In genomic region chr6:126312013-126312665, GRCh38 we compare ENCODE assay signal across 8 cellular contexts. TPM values are rescaled to one million over a fixed set of nuclear protein-coding genes. Genes with fewer than 3 reads are reported as not detected.
DNase-seq lines count a peak whose midpoint lies in the region; ATAC-seq, FAIRE-seq and TF ChIP-seq lines count a peak whose summit lies in the region.

No MANE protein-coding gene starts in this region.

- DNase-seq in DND-41 (no peak), GM12878 (ENCODE audit: low read depth, low spot score) (no peak), testis (no peak), spleen (no peak), NCI-H774 (lab: John Stamatoyannopoulos, UW) (no peak)
- DNase-seq in CD4-positive, alpha-beta memory T cell: no peak

- CTCF ChIA-PET in GM12878 (lab: Yijun Ruan, JAX): interaction anchor here (0.7 to 1.4 kb wide), 8 partner anchors 27 to 280 kb away, joined by 3 to 5 read pairs (median 4); no protein-coding TSS in a partner anchor
- CTCF ChIA-PET in CD4-positive, alpha-beta memory T cell (lab: Charles Lee; ENCODE audit: partially characterized antibody): no interaction called here

- no peaks in the 10 kb centered on the region for H3K9me3 Mint-ChIP-seq in CD4-positive, alpha-beta memory T cell

- POLR2A ChIA-PET in GM12878 (lab: Charles Lee): no interaction called here
- POLR2A ChIA-PET in CD4-positive, alpha-beta memory T cell (lab: Charles Lee; ENCODE audit: partially characterized antibody): no interaction called here

- TF ChIP-seq CTCF in DND-41 (IDR thresholded peaks at IDR 0.05; ENCODE audit: borderline replicate concordance, extremely low read depth, low read length, poor library complexity, severe bottlenecking): no peak
- TF ChIP-seq CTCF in GM12878 (IDR thresholded peaks at IDR 0.05 in 2 of 3, conservative IDR thresholded peaks at IDR 0.05 in 1 of 3; ENCODE audit: control insufficient read depth in 2 of 3, extremely low read depth in 1 of 3, insufficient read depth in 1 of 3, low read depth in 3 of 3, low read length in 3 of 3): peak; percentile 30 to 44 (median 41); a peak in 4 of 6 replicates
- TF ChIP-seq CTCF in testis (IDR thresholded peaks at IDR 0.05): peak; percentile 16 to 18 (median 17)
- no peak for TF ChIP-seq CTCF in spleen (IDR thresholded peaks at IDR 0.05 in 8 of 11, conservative IDR thresholded peaks at IDR 0.05 in 3 of 11)

- H4K20me1 ChIP-seq in DND-41 (ENCODE audit: insufficient read depth, low read length) (no peaks in the 10 kb centered on the region), GM12878 (ENCODE audit: control insufficient read depth, insufficient read depth) (no peaks in the 10 kb centered on the region)

- no peak for TF ChIP-seq POLR2A in GM12878 (IDR thresholded peaks at IDR 0.05; ENCODE audit: low read depth, low read length)
- no peak for TF ChIP-seq POLR2A in testis (IDR thresholded peaks at IDR 0.05)
- TF ChIP-seq POLR2A in spleen (IDR thresholded peaks at IDR 0.05): no peak

- H3K79me2 ChIP-seq in DND-41 (ENCODE audit: insufficient read depth, low read length) (no peaks in the 10 kb centered on the region), GM12878 (ENCODE audit: control insufficient read depth, insufficient read depth, low read length) (no peaks in the 10 kb centered on the region)

- no peaks in the 10 kb centered on the region for H3K9me3 ChIP-seq in DND-41 (ENCODE audit: insufficient read depth, low read length, severe bottlenecking)
- no peaks in the 10 kb centered on the region for H3K9me3 ChIP-seq in GM12878 (replicated peaks; ENCODE audit: control insufficient read depth, insufficient read depth, low read length)
- H3K9me3 ChIP-seq in testis: no peaks in the 10 kb centered on the region
- H3K9me3 ChIP-seq in spleen: no peaks in the 10 kb centered on the region
- H3K9me3 ChIP-seq in CD4-positive, alpha-beta memory T cell (ENCODE audit: control insufficient read depth in 1 of 2, low read length in 2 of 2): no peaks in the 10 kb centered on the region

- ATAC-seq in DND-41 (ENCODE audit: insufficient read depth, low read depth) (peak; percentile 52; the same call in 2 of the 3 replicates), GM21367 (IDR thresholded peaks at IDR 0.05; ENCODE audit: unreplicated experiment) (peak; percentile 96), HG03460 (IDR thresholded peaks at IDR 0.05; ENCODE audit: unreplicated experiment) (peak; percentile 87), GM12878 (peak; percentile 98)

- no peak for FAIRE-seq in GM12878 (lab: Jason Lieb, UNC)

- no peaks in the 10 kb centered on the region for H3K27me3 ChIP-seq in DND-41 (ENCODE audit: insufficient read depth, low read length, poor library complexity)
- no peaks in the 10 kb centered on the region for H3K27me3 ChIP-seq in GM12878 (replicated peaks in 1 of 2; ENCODE audit: control insufficient read depth in 2 of 2, insufficient read depth in 2 of 2, low read length in 1 of 2)
- H3K27me3 ChIP-seq in testis: no peaks in the 10 kb centered on the region
- no peaks in the 10 kb centered on the region for H3K27me3 ChIP-seq in spleen (replicated peaks in 1 of 7)
- H3K27me3 ChIP-seq in CD4-positive, alpha-beta memory T cell (ENCODE audit: insufficient read depth, low read length): no peaks in the 10 kb centered on the region

- H3K4me1 Mint-ChIP-seq in CD4-positive, alpha-beta memory T cell: no peaks in the 10 kb centered on the region

- H3K4me1 ChIP-seq in DND-41 (ENCODE audit: insufficient read depth, low read length) (no peaks in the 10 kb centered on the region), GM12878 (ENCODE audit: control insufficient read depth, insufficient read depth, low read length) (no peaks in the 10 kb centered on the region), testis (no peaks in the 10 kb centered on the region), spleen (no peaks in the 10 kb centered on the region)
- H3K4me1 ChIP-seq in CD4-positive, alpha-beta memory T cell (ENCODE audit: insufficient read depth, low read length): no peaks in the 10 kb centered on the region

- H3K4me2 ChIP-seq in DND-41 (ENCODE audit: insufficient read depth, low read length) (no peak overlapping the region), GM12878 (ENCODE audit: control insufficient read depth, insufficient read depth) (no peak overlapping the region)

- intact Hi-C loops in GM12878 (cut with micrococcal nuclease; ENCODE audit: unreplicated experiment) (loop anchor here (2.0 to 10.0 kb wide), 2 partner anchors 135 to 317 kb away; no protein-coding TSS in a partner anchor), testis (cut with DNase I; ENCODE audit: low total_unique reads) (no loop called here), spleen (cut with DNase I; ENCODE audit: low total_unique reads) (no loop called here)
- intact Hi-C loops in CD4-positive, alpha-beta memory T cell (cut with micrococcal nuclease): no loop called here

- H3K27me3 Mint-ChIP-seq in CD4-positive, alpha-beta memory T cell: no peaks in the 10 kb centered on the region

- no peak overlapping the region for H3K9ac ChIP-seq in DND-41 (ENCODE audit: low read depth, low read length)
- H3K9ac ChIP-seq in GM12878 (ENCODE audit: control insufficient read depth, insufficient read depth, low read length): no peak overlapping the region

- no peak overlapping the region for H3K4me3 ChIP-seq in DND-41 (ENCODE audit: low read depth in 1 of 2, low read length in 2 of 2)
- H3K4me3 ChIP-seq in GM12878: no peak overlapping the region
- no peak overlapping the region for H3K4me3 ChIP-seq in testis
- no peak overlapping the region for H3K4me3 ChIP-seq in spleen
- no peak overlapping the region for H3K4me3 ChIP-seq in CD4-positive, alpha-beta memory T cell (ENCODE audit: low read length in 2 of 2)

- H2AFZ ChIP-seq in DND-41 (ENCODE audit: low read depth, low read length): no peak overlapping the region
- no peak overlapping the region for H2AFZ ChIP-seq in GM12878 (ENCODE audit: control insufficient read depth, low read depth, low read length)

- in situ Hi-C loops in GM12878 (cut with MboI): no loop called here

- H3K27ac ChIP-seq in DND-41 (ENCODE audit: low read length) (no peak overlapping the region), GM12878 (ENCODE audit: control insufficient read depth, insufficient read depth) (no peak overlapping the region), testis (no peak overlapping the region), spleen (no peak overlapping the region)
- H3K27ac ChIP-seq in CD4-positive, alpha-beta memory T cell (ENCODE audit: low read depth, low read length): no peak overlapping the region

- no peak for TF ChIP-seq EP300 in GM12878 (IDR thresholded peaks at IDR 0.05; ENCODE audit: borderline replicate concordance in 1 of 2, control insufficient read depth in 1 of 2, low read depth in 2 of 2, low read length in 2 of 2)

- BruUV-seq in GM12878 (replicated peaks; lab: Mats Ljungman, UMichigan): no TSS peak

- H3K27ac Mint-ChIP-seq in CD4-positive, alpha-beta memory T cell: no peak overlapping the region

- RAD21 ChIA-PET in GM12878 (lab: Charles Lee; ENCODE audit: unreplicated experiment): interaction anchor here (1.1 to 1.6 kb wide), 3 partner anchors 135 to 183 kb away, joined by 3 to 7 read pairs (median 3); no protein-coding TSS in a partner anchor

- SMC1A ChIA-PET in GM12878 (lab: Charles Lee; ENCODE audit: uncharacterized antibody, unreplicated experiment): interaction anchor here (0.7 to 1.2 kb wide), 4 partner anchors 43 to 316 kb away, joined by 3 to 6 read pairs (median 3); no protein-coding TSS in a partner anchor

- WGBS in GM12878 (ENCODE audit: insufficient coverage, insufficient replicate concordance, low lambda C conversion rate, missing lambda C conversion rate): 42% methylated on average over 1 of the region's 1 CpG
- 93 to 97% methylated on average over 1 of the region's 1 CpG for WGBS in testis, 2 donors
- 88 to 98% (median 95%) methylated on average over 1 of the region's 1 CpG for WGBS in spleen, 5 donors

- no peaks in the 10 kb centered on the region for H3K36me3 ChIP-seq in DND-41 (ENCODE audit: insufficient read depth, low read length)
- no peaks in the 10 kb centered on the region for H3K36me3 ChIP-seq in GM12878 (ENCODE audit: control insufficient read depth in 2 of 2, insufficient read depth in 2 of 2, low read length in 1 of 2)
- no peaks in the 10 kb centered on the region for H3K36me3 ChIP-seq in testis (ENCODE audit: low read depth, missing control alignments)
- no peaks in the 10 kb centered on the region for H3K36me3 ChIP-seq in spleen
- H3K36me3 ChIP-seq in CD4-positive, alpha-beta memory T cell (ENCODE audit: insufficient read depth, low read length): no peaks in the 10 kb centered on the region

- H3K36me3 Mint-ChIP-seq in CD4-positive, alpha-beta memory T cell: no peaks in the 10 kb centered on the region

- TF ChIP-seq RAD21 in GM12878 (IDR thresholded peaks at IDR 0.05; ENCODE audit: insufficient read depth, low read depth, low read length): peak; percentile 39

- H3K4me3 Mint-ChIP-seq in CD4-positive, alpha-beta memory T cell: no peak overlapping the region

TF ChIP-seq in GM12878, 131 proteins besides CTCF, POLR2A, EP300 and RAD21 (continues in another document):
- TF ChIP-seq RAD51 (IDR thresholded peaks at IDR 0.05): peak; percentile 34; the same call in 1 of the 2 replicates

RNA-seq across cellular contexts. Expression of gene CENPW, which starts 27.8 kb away (rescaled TPM):
- 6.3 and 9.3 TPM in 2 replicates for total RNA-seq in GM12878 (2013; cell fraction: nucleolus; rRNA removed)
- 27.2 and 30.2 TPM in 2 replicates for total RNA-seq in GM12878 (2014; rRNA removed)
- total RNA-seq in GM12878 (2014; rRNA removed; fragmentation: Illumina TruSeq; extraction: Trizol): 45.7 and 48.2 TPM in 2 replicates
- total RNA-seq in GM12878 (2021): 77.8 and 78.9 TPM in 2 replicates
- 92.3 TPM for polyA plus RNA-seq in GM12878 (2011; ENCODE audit: low read depth)
- 34.2 and 49.2 TPM in 2 replicates for polyA plus RNA-seq in GM12878 (2011; rRNA removed)
- polyA plus RNA-seq in GM12878 (2011; cell fraction: cytosol; rRNA removed): 15.0 and 19.2 TPM in 2 replicates
- 9.5 and 14.0 TPM in 2 replicates for polyA plus RNA-seq in GM12878 (2011; cell fraction: nucleus; rRNA removed)
- 26.4 and 32.2 TPM in 2 replicates for polyA plus RNA-seq in GM12878 (2012)
- 55.9 and 62.3 TPM in 2 replicates for polyA plus RNA-seq in GM12878 (2014; fragmentation: Illumina TruSeq; extraction: Trizol)
- 100 to 1,000 TPM; 237 to 283 TPM for polyA plus RNA-seq in GM12878 (2014; fragmentation: Nextera tagmentation; extraction: Ambion mirVana)
- 40.3 and 43.8 TPM in 2 replicates for polyA plus RNA-seq in GM12878 (2014; rRNA removed)
- polyA plus RNA-seq in GM12878 (2016; fragmentation: Nextera tagmentation; extraction: Ambion mirVana): 100 to 1,000 TPM; 187 to 189 TPM
- polyA minus RNA-seq in GM12878 (2011; rRNA and poly(A)+ RNA removed): 6.2 and 8.2 TPM in 2 replicates
- polyA minus RNA-seq in GM12878 (2011; cell fraction: cytosol; rRNA and poly(A)+ RNA removed): 2.9 TPM in 2 replicates
- 9.6 and 12.3 TPM in 2 replicates for polyA minus RNA-seq in GM12878 (2011; cell fraction: nucleus; rRNA and poly(A)+ RNA removed)
- 10 to 100 TPM; 11.8 to 16.0 TPM for total RNA-seq in testis
- 58.2 TPM for polyA plus RNA-seq in testis (ENCODE audit: insufficient read depth, low read depth, low replicate concordance)
- 10 to 100 TPM in 1 of 7 donors, 1 to 10 TPM in 3, not detected in 3; 4.0 to 10.2 (median 6.4) TPM for total RNA-seq in spleen
- 10 to 100 TPM in 1 of 3 donors, 1 to 10 TPM in 2; 6.0 to 23.2 (median 8.6) TPM for polyA plus RNA-seq in spleen
- 1 to 10 TPM; 1.4 to 1.5 TPM for total RNA-seq in CD4-positive, alpha-beta memory T cell
- polyA plus RNA-seq in CD4-positive, alpha-beta memory T cell: 1 to 10 TPM; 1.7 to 2.9 TPM

Comparison
In these comparisons a context has a peak if more than half of its experiments do, and no peak if none do; other contexts are left out.
1. CTCF ChIP-seq: peak in GM12878 (3 of 3) and testis (3 of 3); none in DND-41 (single experiment) and spleen (0 of 11).
2. Peak in every context shown above with its lines, with median percentiles within 50 percentile points of each other: ATAC-seq.